In genomic region chr5:179153921-179154345, GRCh38 we compare ENCODE assay signal across 23 cellular contexts.
"Had no signal": no experiment of that assay in that cellular context is flagged by ENCODE, and none has a peak within 500 bp of the region (broad histone marks: within the 10 kb centered on the region; RNA-seq: fewer than 3 reads in every experiment).

No MANE protein-coding gene starts in this region.

- H3K4me3 ChIP-seq: ovary, prostate gland, SJCRH30, spleen, tibial nerve had no signal

- H3K4me1 ChIP-seq: prostate gland, SJCRH30 had no signal

- H3K27me3 Mint-ChIP-seq: activated B cell treated with CpG ODN at 0.5 μM for 24 hours had no signal

- H3K9me3 ChIP-seq: neutrophil, ovary, prostate gland, SJCRH30, spleen, tibial nerve had no signal

- H3K4me3 Mint-ChIP-seq: activated B cell treated with CpG ODN at 0.5 μM for 24 hours; activated naive CD4-positive, alpha-beta T cell treated with anti-CD3 and anti-CD28 coated beads, Interleukin-2, amount 10 ng/mL, durations not matched to agents 7 days and 5 days; activated T-helper 1 cell treated with anti-CD3 and anti-CD28 coated beads, Interleukin-12 subunit alpha, Interleukin-12 subunit beta, Interleukin-2, Interleukin-4 antibody, amounts not matched to agents 30 ng/mL and 10 ng/mL and 1 ng/mL, durations not matched to agents 14 hours and 24 hours and 36 hours; immature natural killer cell; nephron; T-helper 17 cell had no signal

- H3K9me3 Mint-ChIP-seq: activated B cell treated with CpG ODN at 0.5 μM for 24 hours; activated naive CD4-positive, alpha-beta T cell treated with anti-CD3 and anti-CD28 coated beads, Interleukin-2, amount 10 ng/mL, durations not matched to agents 7 days and 5 days; activated T-helper 1 cell treated with anti-CD3 and anti-CD28 coated beads, Interleukin-12 subunit alpha, Interleukin-12 subunit beta, Interleukin-2, Interleukin-4 antibody, amounts not matched to agents 30 ng/mL and 10 ng/mL and 1 ng/mL, durations not matched to agents 14 hours and 24 hours and 36 hours; nephron had no signal

- H3K27ac ChIP-seq: brain microvascular endothelial cell, neutrophil, ovary, prostate gland, SJCRH30, spleen, tibial nerve had no signal

- H3K27ac Mint-ChIP-seq: activated B cell treated with CpG ODN at 0.5 μM for 24 hours; activated naive CD4-positive, alpha-beta T cell treated with anti-CD3 and anti-CD28 coated beads, Interleukin-2, amount 10 ng/mL, durations not matched to agents 7 days and 5 days; activated T-helper 1 cell treated with anti-CD3 and anti-CD28 coated beads, Interleukin-12 subunit alpha, Interleukin-12 subunit beta, Interleukin-2, Interleukin-4 antibody, amounts not matched to agents 30 ng/mL and 10 ng/mL and 1 ng/mL, durations not matched to agents 14 hours and 24 hours and 36 hours; immature natural killer cell; nephron; T-helper 17 cell had no signal

- H3K4me1 Mint-ChIP-seq: activated B cell treated with CpG ODN at 0.5 μM for 24 hours; activated naive CD4-positive, alpha-beta T cell treated with anti-CD3 and anti-CD28 coated beads, Interleukin-2, amount 10 ng/mL, durations not matched to agents 7 days and 5 days; immature natural killer cell; nephron; T-helper 17 cell had no signal

- ATAC-seq: SK-N-SH treated with all-trans-retinoic acid at 6 μM for 48 hours, T-helper 17 cell had no signal

- DNase-seq: activated B cell treated with CpG ODN at 0.5 μM for 24 hours; activated CD4-positive, alpha-beta T cell treated with anti-CD3 and anti-CD28 coated beads, Interleukin-2, amount 50 U/mL, for 4 hours; activated gamma-delta T cell; activated naive CD4-positive, alpha-beta T cell treated with anti-CD3 and anti-CD28 coated beads, Interleukin-2, amount 10 ng/mL, durations not matched to agents 7 days and 5 days; activated T-cell treated with anti-CD3 and anti-CD28 coated beads, Interleukin-2, amount 50 U/mL, for 1 hour; amniotic stem cell; brain microvascular endothelial cell; caudate nucleus; hippocampal formation; immature natural killer cell; kidney glomerular epithelial cell; mesenchymal stem cell; retina; SJCRH30; T-helper 17 cell had no signal

- H3K27me3 ChIP-seq: brain microvascular endothelial cell, neutrophil, ovary, SJCRH30, spleen, tibial nerve had no signal

- H3K36me3 ChIP-seq: neutrophil, ovary, prostate gland, SJCRH30 had no signal
